8 cellular contexts compared by ENCODE assay signal in the genomic region with DNA sequence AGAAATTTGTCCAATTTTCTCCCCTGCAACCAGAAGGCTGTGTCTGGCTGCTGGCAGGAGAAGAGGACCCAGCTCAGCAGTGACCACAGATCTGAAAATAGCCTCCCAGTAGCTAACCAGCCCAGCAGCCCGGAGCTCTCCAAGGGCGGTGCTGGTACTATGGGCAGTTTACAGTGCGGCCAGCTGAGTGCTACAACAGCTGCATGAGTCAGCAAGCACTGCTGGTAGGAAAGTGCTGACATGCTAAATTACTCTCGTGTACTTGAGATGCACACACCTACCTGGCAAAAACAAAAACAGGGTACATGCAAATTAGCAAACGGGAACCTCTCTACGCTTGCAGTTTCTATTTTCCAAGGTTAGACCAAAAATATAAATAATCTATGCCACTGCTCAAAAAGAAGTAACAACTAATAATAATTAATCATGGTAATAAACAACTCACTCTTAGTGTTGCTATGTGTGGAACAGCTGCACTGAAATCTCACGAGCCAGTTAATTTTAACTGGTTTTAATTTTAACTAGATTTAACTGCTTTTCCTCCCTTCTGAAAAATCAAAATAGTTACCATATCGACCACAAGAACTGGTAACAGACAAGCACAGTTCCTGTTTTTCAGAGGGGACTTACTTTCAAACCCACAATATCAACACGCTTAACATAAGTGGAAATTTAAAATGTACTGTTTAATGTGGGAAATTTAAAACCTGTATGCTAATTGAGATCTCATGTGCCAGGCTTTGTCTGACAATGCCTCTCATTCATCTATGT. TPM values are rescaled to one million over a fixed set of nuclear protein-coding genes. Genes with fewer than 3 reads are reported as not detected.
DNase-seq lines count a peak whose midpoint lies in the region; ATAC-seq and TF ChIP-seq lines count a peak whose summit lies in the region.

No MANE protein-coding gene starts in this region.

- no peaks in the 10 kb centered on the region for H3K27me3 ChIP-seq in adrenal gland
- no peaks in the 10 kb centered on the region for H3K27me3 ChIP-seq in neuronal stem cell (ENCODE audit: control insufficient read depth in 3 of 3, insufficient read depth in 3 of 3, low read depth in 1 of 3, low read length in 3 of 3)

- ATAC-seq in GM21390 (IDR thresholded peaks at IDR 0.05; ENCODE audit: unreplicated experiment) (peak; percentile 65), HG03571 (IDR thresholded peaks at IDR 0.05; ENCODE audit: unreplicated experiment) (peak; percentile 67)

- H3K4me3 ChIP-seq in adrenal gland = peak overlapping the region in 1 of 4 donors; percentile 60
- H3K4me3 ChIP-seq in neuronal stem cell (ENCODE audit: low read length in 2 of 2) = peak overlapping the region in 1 of 2 donors; percentile 38

- H3K9ac ChIP-seq in neuronal stem cell (ENCODE audit: low read depth, low read length, poor library complexity) = no peak overlapping the region

- H3K9me3 ChIP-seq in adrenal gland (replicated peaks in 1 of 3) (no peaks in the 10 kb centered on the region), neuronal stem cell (replicated peaks in 1 of 2; ENCODE audit: control insufficient read depth in 2 of 2, insufficient read depth in 1 of 2, low read depth in 1 of 2, low read length in 2 of 2) (no peaks in the 10 kb centered on the region)

- H3K4me1 ChIP-seq in adrenal gland (replicated peaks in 1 of 2) (peaks cover 8 to 23% of the 10 kb centered on the region in 2 donors), neuronal stem cell (ENCODE audit: control insufficient read depth in 2 of 2, insufficient read depth in 1 of 2, low read depth in 1 of 2, low read length in 2 of 2) (peaks cover 12 to 25% of the 10 kb centered on the region in 2 donors)

- peak in 1 of 6 experiments; percentile 12 for TF ChIP-seq CTCF in adrenal gland (IDR thresholded peaks at IDR 0.05)

- H3K14ac ChIP-seq in neuronal stem cell (ENCODE audit: low read length) = no peak overlapping the region

- H4K8ac ChIP-seq in neuronal stem cell (ENCODE audit: low read depth, low read length) = no peak overlapping the region

- H3K36me3 ChIP-seq in adrenal gland (replicated peaks in 1 of 2) (no peaks in the 10 kb centered on the region), neuronal stem cell (replicated peaks in 1 of 2; ENCODE audit: control insufficient read depth in 2 of 2, insufficient read depth in 2 of 2, low read length in 2 of 2) (no peaks in the 10 kb centered on the region)

- no peak overlapping the region for H2AK5ac ChIP-seq in neuronal stem cell (ENCODE audit: low read depth, low read length)

- no peak overlapping the region for H2AFZ ChIP-seq in neuronal stem cell (ENCODE audit: low read length)

- no peak overlapping the region for H2BK12ac ChIP-seq in neuronal stem cell (ENCODE audit: low read length)

- no peak overlapping the region for H3K18ac ChIP-seq in neuronal stem cell (ENCODE audit: low read length)

- H3K79me1 ChIP-seq in neuronal stem cell (ENCODE audit: low read depth, low read length) = no peaks in the 10 kb centered on the region

- 15 to 18% (median 17%) methylated on average over 9 of the region's 9 CpGs for WGBS in adrenal gland, 4 donors
- no CpG with 5 or more reads among the region's 9 CpGs for WGBS in neuronal stem cell (ENCODE audit: extremely low coverage in 2 of 2, insufficient read length in 2 of 2, insufficient replicate concordance in 1 of 2), 2 donors

- peak in 1 of 2 donors; percentile 82 for TF ChIP-seq POLR2A in adrenal gland (IDR thresholded peaks at IDR 0.05)

- intact Hi-C loops in adrenal gland (cut with DNase I) (no loop called here), cardiac septum (cut with DNase I) (loop anchor here (2.0 kb wide), 1 partner anchor 67 kb away; no protein-coding TSS in a partner anchor), posterior cingulate gyrus (cut with DNase I) (no loop called here)

- H3K23ac ChIP-seq in neuronal stem cell (ENCODE audit: low read depth, low read length, poor library complexity) = no peak overlapping the region

- DNase-seq in DMS53 (lab: John Stamatoyannopoulos, UW) (peak; percentile 93), RPMI8226 (peak; percentile 94), adrenal gland (peak; percentile 82 to 96 (median 90)), cardiac septum (ENCODE audit: low spot score) (peak; percentile 92), posterior cingulate gyrus (peak; percentile 57 to 97 (median 72)), neuronal stem cell (ENCODE audit: low spot score) (no peak)

- no peak overlapping the region for H2BK120ac ChIP-seq in neuronal stem cell (ENCODE audit: low read depth, low read length)

- H4K91ac ChIP-seq in neuronal stem cell (ENCODE audit: low read depth, low read length, poor library complexity) = no peak overlapping the region

- H3K4ac ChIP-seq in neuronal stem cell (ENCODE audit: low read length) = no peak overlapping the region

- H3K4me2 ChIP-seq in neuronal stem cell (ENCODE audit: insufficient read depth, low read length, poor library complexity, severe bottlenecking) = no peak overlapping the region

- peak overlapping the region in 3 of 5 donors; percentile 48 to 75 (median 67) for H3K27ac ChIP-seq in adrenal gland
- no peak overlapping the region for H3K27ac ChIP-seq in neuronal stem cell (replicated peaks; ENCODE audit: low read length)

- H2BK15ac ChIP-seq in neuronal stem cell (ENCODE audit: low read length) = no peak overlapping the region

- no peak overlapping the region for H2BK5ac ChIP-seq in neuronal stem cell (ENCODE audit: low read length)

RNA-seq across cellular contexts. Expression of a gene that starts 10.8 kb away (rescaled TPM):
- total RNA-seq in adrenal gland (1 to 10 TPM in 5 of 8 donors, under 1 TPM in 3; 0.17 to 2.9 (median 1.3) TPM), cardiac septum (8.4 TPM)
- under 1 TPM; 0.08 to 0.13 (median 0.09) TPM for polyA plus RNA-seq in adrenal gland
- 6.1 TPM for polyA plus RNA-seq in neuronal stem cell (2013, experiment 1 of 2)
- 5.8 TPM for polyA plus RNA-seq in neuronal stem cell (2013, experiment 2 of 2)
